ENCODE assay signal across 11 cellular contexts in the genomic region with DNA sequence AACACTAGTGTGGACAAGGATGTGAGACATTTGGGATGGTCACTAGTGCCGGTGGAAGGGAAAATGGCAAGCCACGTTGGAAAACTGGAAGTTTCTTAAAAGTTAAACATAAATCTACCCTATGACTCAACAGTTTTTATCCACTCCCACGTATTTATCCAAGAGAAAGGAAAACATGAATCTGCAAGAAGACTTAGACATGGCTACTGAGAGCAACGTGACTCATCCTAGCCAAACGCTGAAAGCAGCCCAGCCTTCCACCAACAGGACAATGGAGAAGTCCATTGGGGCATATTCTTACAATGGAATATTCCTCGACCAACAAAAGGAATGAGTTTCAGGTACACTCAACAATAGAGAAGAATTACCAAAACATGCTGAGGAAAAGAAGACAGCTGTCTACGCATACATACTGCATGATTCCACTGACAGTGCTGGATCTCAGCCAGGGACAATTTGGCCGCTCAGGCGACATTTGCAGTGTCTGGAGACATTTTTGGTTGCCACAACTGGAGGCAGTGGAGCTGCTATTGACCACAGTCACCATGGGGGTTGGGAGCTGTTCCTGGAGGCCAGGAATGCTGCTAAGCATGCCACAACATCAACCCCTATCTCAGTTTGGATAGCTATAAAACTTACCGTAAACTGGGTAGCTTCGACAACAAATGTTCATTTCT. TPM values are rescaled to one million over a fixed set of nuclear protein-coding genes. Genes with fewer than 3 reads are reported as not detected.
DNase-seq lines count a peak whose midpoint lies in the region; TF ChIP-seq lines count a peak whose summit lies in the region.
"Had no signal": no experiment of that assay in that cellular context is flagged by ENCODE, and none has a peak within 500 bp of the region (broad histone marks: within the 10 kb centered on the region; RNA-seq: fewer than 3 reads in every experiment).

No MANE protein-coding gene starts in this region.

- peaks cover 37% of the 10 kb centered on the region for H3K4me1 ChIP-seq in ACC112 (ENCODE audit: control insufficient read depth, insufficient read depth, low read length, unreplicated experiment)
- peaks cover 10% of the 10 kb centered on the region for H3K4me1 ChIP-seq in left ventricle myocardium inferior

- intact Hi-C loops in left ventricle myocardium inferior (cut with micrococcal nuclease), result no loop called here

- H3K27ac ChIP-seq in ACC112 (ENCODE audit: low read depth, low read length), result peak overlapping the region; percentile 90
- no peak overlapping the region for H3K27ac ChIP-seq in left ventricle myocardium inferior (replicated peaks)

- H3K79me2 ChIP-seq in ACC112 (ENCODE audit: control insufficient read depth, insufficient read depth, low read length, unreplicated experiment), result no peaks in the 10 kb centered on the region

- H2AFZ ChIP-seq in ACC112 (ENCODE audit: low read length, unreplicated experiment), result peak overlapping the region; percentile 92

- peak; percentile 38 for DNase-seq in HFF-Myc (ENCODE audit: extremely low read depth, low read depth)
- peak; percentile 29 for DNase-seq in astrocyte of the cerebellum (ENCODE audit: low read depth)
- peak; percentile 85 for DNase-seq in iris pigment epithelial cell (ENCODE audit: low read depth)
- DNase-seq in HUDEP-2 (lab: John Stamatoyannopoulos, UW; ENCODE audit: unreplicated experiment in 76 of 76), result no peak
- no peak for DNase-seq in SW 1271 (lab: John Stamatoyannopoulos, UW)
- DNase-seq in activated naive CD4-positive, alpha-beta T cell (lab: John Stamatoyannopoulos, UW), result no peak
- DNase-seq in left ventricle myocardium inferior, result no peak
- DNase-seq: dorsolateral prefrontal cortex, Karpas-422 had no signal

- in situ Hi-C loops in astrocyte of the cerebellum (cut with HindIII; ENCODE audit: low sequenced_read_pairs), result no loop called here

- no peak for TF ChIP-seq CTCF in HFF-Myc (IDR thresholded peaks at IDR 0.05; ENCODE audit: low read depth, low read length, missing control alignments)
- TF ChIP-seq CTCF in astrocyte of the cerebellum (IDR thresholded peaks at IDR 0.05; ENCODE audit: low read depth, low read length, missing control alignments), result no peak
- TF ChIP-seq CTCF in left ventricle myocardium inferior (IDR thresholded peaks at IDR 0.05; ENCODE audit: borderline replicate concordance), result no peak

- H3K9me3 ChIP-seq in left ventricle myocardium inferior (replicated peaks), result no peaks in the 10 kb centered on the region

- H3K4me3 ChIP-seq in ACC112 (ENCODE audit: low read depth, low read length), result peak overlapping the region; percentile 40; the same call in 1 of the 2 replicates
- no peak overlapping the region for H3K4me3 ChIP-seq in HFF-Myc (replicated peaks; ENCODE audit: low read depth, low read length)
- H3K4me3 ChIP-seq in astrocyte of the cerebellum (ENCODE audit: low read depth, low read length), result no peak overlapping the region
- no peak overlapping the region for H3K4me3 ChIP-seq in left ventricle myocardium inferior
- H3K4me3 ChIP-seq: dorsolateral prefrontal cortex had no signal

- H3K27me3 ChIP-seq in ACC112 (ENCODE audit: insufficient read depth, low read length) (peaks cover 5% of the 10 kb centered on the region; the same call in 1 of the 2 replicates), left ventricle myocardium inferior (ENCODE audit: low read depth) (peaks cover 90% of the 10 kb centered on the region)

- H3K36me3 ChIP-seq in ACC112 (ENCODE audit: insufficient read depth, low read length), result no peaks in the 10 kb centered on the region
- H3K36me3 ChIP-seq in left ventricle myocardium inferior, result no peaks in the 10 kb centered on the region

RNA-seq across cellular contexts. Expression of a gene that starts 21.2 kb away (rescaled TPM):
- total RNA-seq in left ventricle myocardium inferior, result 5.9 TPM
- total RNA-seq: activated T-helper 1 cell treated with anti-CD3 and anti-CD28 coated beads, Interleukin-12 subunit alpha, Interleukin-12 subunit beta, Interleukin-2, Interleukin-4 antibody, amounts not matched to agents 30 ng/mL and 10 ng/mL and 1 ng/mL, durations not matched to agents 14 hours and 24 hours and 36 hours had no signal

Comparison
In these comparisons a context has a peak if more than half of its experiments do, and no peak if none do; other contexts are left out.
1. DNase-seq: peak in HFF-Myc (single experiment), astrocyte of the cerebellum (single experiment) and iris pigment epithelial cell (single experiment); none in HUDEP-2 (0 of 76), SW 1271 (0 of 2), activated naive CD4-positive, alpha-beta T cell (0 of 4) and left ventricle myocardium inferior (single experiment).